ENCODE assay signal across 27 cellular contexts in the genomic region with DNA sequence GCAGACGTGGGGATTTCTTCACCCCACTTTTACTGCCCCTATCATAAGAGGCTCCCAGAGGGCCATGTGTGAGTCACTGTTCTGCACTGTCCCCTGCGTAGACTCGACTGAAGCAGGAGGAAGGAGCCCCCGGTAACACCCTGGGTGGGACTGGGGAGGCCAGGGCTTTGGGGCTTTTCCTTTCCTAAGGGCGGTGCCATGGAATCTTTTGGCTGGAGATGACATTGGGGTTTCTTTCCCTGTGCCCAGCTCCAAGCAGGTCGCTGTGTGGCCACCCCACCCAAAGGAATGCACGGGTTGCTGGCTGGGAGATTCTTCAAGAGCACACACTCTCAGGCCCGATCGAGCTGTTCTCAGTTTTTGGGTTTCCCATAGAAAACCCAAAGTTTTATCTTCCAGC.
"Had no signal": no experiment of that assay in that cellular context is flagged by ENCODE, and none has a peak within 500 bp of the region (broad histone marks: within the 10 kb centered on the region; RNA-seq: fewer than 3 reads in every experiment).

No MANE protein-coding gene starts in this region.

- H3K4me3 ChIP-seq: ascending aorta, esophagus muscularis mucosa, heart left ventricle, pancreas, psoas muscle, testis, transverse colon, uterus had no signal

- H3K9me3 ChIP-seq: ascending aorta, esophagus muscularis mucosa, heart left ventricle, pancreas, psoas muscle, testis, transverse colon, uterus had no signal

- H3K9me3 Mint-ChIP-seq: activated naive CD8-positive, alpha-beta T cell treated with anti-CD3 and anti-CD28 coated beads, Interleukin-2, amount 10 ng/mL, durations not matched to agents 7 days and 5 days; immature natural killer cell; nephron; T-helper 1 cell treated with Interleukin-12 subunit alpha and Interleukin-12 subunit beta and Interleukin-4 antibody, amounts not matched to agents 30 μg/mL and 1 μg/mL, for 36 hours had no signal

- H3K27ac Mint-ChIP-seq: activated naive CD8-positive, alpha-beta T cell treated with anti-CD3 and anti-CD28 coated beads, Interleukin-2, amount 10 ng/mL, durations not matched to agents 7 days and 5 days; immature natural killer cell; nephron; T-helper 1 cell treated with Interleukin-12 subunit alpha and Interleukin-12 subunit beta and Interleukin-4 antibody, amounts not matched to agents 30 μg/mL and 1 μg/mL, for 36 hours had no signal

- H3K36me3 ChIP-seq: ascending aorta, esophagus muscularis mucosa, heart left ventricle, pancreas, transverse colon, uterus had no signal

- H3K4me3 Mint-ChIP-seq: activated naive CD8-positive, alpha-beta T cell treated with anti-CD3 and anti-CD28 coated beads, Interleukin-2, amount 10 ng/mL, durations not matched to agents 7 days and 5 days; brain; immature natural killer cell; nephron; T-helper 1 cell treated with Interleukin-12 subunit alpha and Interleukin-12 subunit beta and Interleukin-4 antibody, amounts not matched to agents 30 μg/mL and 1 μg/mL, for 36 hours had no signal

- ATAC-seq: activated CD4-positive, CD25-positive, alpha-beta regulatory T cell treated with anti-CD3 and anti-CD28 coated beads, Interleukin-2, amount 50 U/mL, for 24 hours; foreskin keratinocyte; pancreas; psoas muscle; stimulated activated naive CD8-positive, alpha-beta T cell treated with anti-CD3 and anti-CD28 coated beads, Interleukin-15, Interleukin-2, amounts not matched to agents 100 U/mL and 50 U/mL, for 24 hours had no signal

- H3K36me3 Mint-ChIP-seq: activated naive CD8-positive, alpha-beta T cell treated with anti-CD3 and anti-CD28 coated beads, Interleukin-2, amount 10 ng/mL, durations not matched to agents 7 days and 5 days; brain; immature natural killer cell had no signal

- H3K27me3 ChIP-seq: ascending aorta, esophagus muscularis mucosa, foreskin keratinocyte, heart left ventricle, pancreas, testis, transverse colon, uterus had no signal

- H3K27ac ChIP-seq: ascending aorta, esophagus muscularis mucosa, foreskin keratinocyte, pancreas, psoas muscle, transverse colon, uterus, VCaP had no signal

- H3K4me1 ChIP-seq: ascending aorta, foreskin keratinocyte, pancreas, psoas muscle, transverse colon, uterus had no signal

- H3K27me3 Mint-ChIP-seq: activated naive CD8-positive, alpha-beta T cell treated with anti-CD3 and anti-CD28 coated beads, Interleukin-2, amount 10 ng/mL, durations not matched to agents 7 days and 5 days had no signal

- DNase-seq: activated CD4-positive, alpha-beta T cell treated with anti-CD3 and anti-CD28 coated beads for 48 hours; activated CD4-positive, alpha-beta T cell treated with anti-CD3 and anti-CD28 coated beads, Interleukin-2, amount 50 U/mL, for 48 hours; activated CD8-positive, alpha-beta memory T cell treated with anti-CD3 and anti-CD28 coated beads for 24 hours; activated effector memory CD4-positive, alpha-beta T cell treated with Interleukin-2 at 50 U/mL for 16 hours; activated naive CD4-positive, alpha-beta T cell treated with Interleukin-2 at 50 U/mL for 16 hours; activated naive CD8-positive, alpha-beta T cell treated with anti-CD3 and anti-CD28 coated beads, Interleukin-2, amount 10 ng/mL, durations not matched to agents 7 days and 5 days; cortex of kidney; foreskin keratinocyte; heart left ventricle; hypothalamus; immature natural killer cell; kidney; pancreas; psoas muscle; stimulated activated naive CD8-positive, alpha-beta T cell treated with anti-CD3 and anti-CD28 coated beads, Interleukin-15, Interleukin-2, amounts not matched to agents 100 U/mL and 50 U/mL, for 24 hours; SW 1271; T-helper 9 cell; testis; transverse colon; uterus had no signal
